ENCODE assay signal across 1 cellular context in the genomic region with DNA sequence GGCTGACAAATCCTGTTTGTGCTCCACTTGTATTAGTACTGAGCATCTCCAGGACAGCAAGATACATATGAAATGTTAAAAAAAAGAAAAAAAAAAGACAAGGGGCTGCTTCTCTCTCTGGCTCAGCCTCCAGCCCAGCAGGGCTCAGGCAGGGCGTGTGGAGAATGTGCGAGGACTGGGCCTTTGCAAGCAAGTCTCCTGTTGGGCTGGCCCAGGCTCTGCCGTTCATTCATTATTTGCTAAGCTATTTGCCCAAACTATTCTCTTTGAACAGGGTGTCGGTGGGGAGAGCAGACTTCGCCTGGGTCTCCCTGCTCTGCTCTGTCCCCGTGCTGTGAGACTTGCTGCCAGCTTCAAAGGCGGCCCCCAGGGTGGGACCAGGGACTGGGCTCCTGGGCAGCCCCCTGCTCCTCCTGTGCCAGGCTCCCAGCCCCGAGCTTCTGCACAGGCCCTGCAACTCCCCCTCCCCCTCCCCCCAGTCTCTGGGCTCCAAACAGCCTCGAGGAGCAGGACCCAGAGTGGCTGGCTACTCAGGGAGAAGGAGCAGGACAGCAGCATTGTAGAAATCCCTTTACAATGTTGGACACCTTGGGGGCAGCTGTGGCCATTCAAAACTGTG.
TF ChIP-seq lines count a peak whose summit lies in the region.

No MANE protein-coding gene starts in this region.

TF ChIP-seq in HepG2, 621 proteins besides CTCF, POLR2A, EP300 and RAD21:
- no peak for TF ChIP-seq ZNF770 (CRISPR knock-in tag; IDR thresholded peaks at IDR 0.05)
- TF ChIP-seq ADNP (CRISPR knock-in tag; IDR thresholded peaks at IDR 0.05): no peak
- TF ChIP-seq ZNF557 (CRISPR knock-in tag; IDR thresholded peaks at IDR 0.05): no peak
- TF ChIP-seq, protein P1, sequence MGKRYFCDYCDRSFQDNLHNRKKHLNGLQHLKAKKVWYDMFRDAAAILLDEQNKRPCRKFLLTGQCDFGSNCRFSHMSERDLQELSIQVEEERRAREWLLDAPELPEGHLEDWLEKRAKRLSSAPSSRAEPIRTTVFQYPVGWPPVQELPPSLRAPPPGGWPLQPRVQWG (CRISPR knock-in tag; IDR thresholded peaks at IDR 0.05; ENCODE audit: borderline replicate concordance, low read depth): no peak
- TF ChIP-seq AKAP8 (CRISPR knock-in tag; IDR thresholded peaks at IDR 0.05): no peak
- TF ChIP-seq IRF2 (CRISPR knock-in tag; IDR thresholded peaks at IDR 0.05): no peak
- no peak for TF ChIP-seq ETS1 (CRISPR knock-in tag; IDR thresholded peaks at IDR 0.05)
- no peak for TF ChIP-seq ZBTB1 (CRISPR knock-in tag; IDR thresholded peaks at IDR 0.05; ENCODE audit: borderline replicate concordance)
- TF ChIP-seq MEIS2 (CRISPR knock-in tag; IDR thresholded peaks at IDR 0.05): no peak
- TF ChIP-seq TFDP1 (CRISPR knock-in tag; IDR thresholded peaks at IDR 0.05; ENCODE audit: borderline replicate concordance): no peak
- TF ChIP-seq DMAP1 (CRISPR knock-in tag; IDR thresholded peaks at IDR 0.05): no peak
- TF ChIP-seq ZNF547 (CRISPR knock-in tag; IDR thresholded peaks at IDR 0.05): no peak
TF ChIP-seq in HepG2: peak in this region for 0.
